Comparison of ENCODE assay signal across 2 cellular contexts in the genomic region with DNA sequence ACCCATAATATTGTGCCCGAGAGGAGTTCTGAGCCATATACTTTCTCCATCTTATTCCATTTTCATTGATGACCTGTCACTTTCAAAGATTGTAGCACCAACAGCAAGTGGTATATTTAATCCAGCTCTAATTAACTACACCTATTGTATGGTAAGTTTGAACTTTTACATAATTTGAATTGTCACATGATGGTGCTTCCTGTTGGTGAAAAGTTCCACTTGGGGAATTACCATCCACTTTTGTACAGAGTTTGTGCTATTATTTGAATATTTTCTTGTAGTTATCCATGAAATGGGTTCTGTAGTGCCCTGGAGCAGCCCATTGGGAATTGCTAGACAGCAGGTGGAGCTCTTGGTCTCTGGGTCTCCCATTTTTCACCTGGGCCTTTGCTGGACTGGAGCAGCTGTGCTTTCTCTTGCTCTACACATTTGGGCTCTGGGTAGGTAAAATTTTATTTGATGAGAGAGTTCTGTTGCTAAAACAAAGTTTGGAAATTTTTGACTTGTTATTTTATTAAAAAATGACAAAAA.
A peak's percentile ranks its signal among the peaks of the same experiment; 100 is the strongest.
TF ChIP-seq lines count a peak whose summit lies in the region.

No MANE protein-coding gene starts in this region.

TF ChIP-seq in Ishikawa, 13 proteins besides CTCF, POLR2A, EP300 and RAD21:
- no peak for TF ChIP-seq TAF1 (IDR thresholded peaks at IDR 0.05; ENCODE audit: low read depth)
- TF ChIP-seq TEAD4 (IDR thresholded peaks at IDR 0.05) = no peak
- no peak for TF ChIP-seq YY1 (IDR thresholded peaks at IDR 0.05; ENCODE audit: low read depth)
- TF ChIP-seq USF1 (IDR thresholded peaks at IDR 0.05) = no peak
- no peak for TF ChIP-seq CREB1 (IDR thresholded peaks at IDR 0.05; ENCODE audit: low read depth)
- TF ChIP-seq, protein P1, sequence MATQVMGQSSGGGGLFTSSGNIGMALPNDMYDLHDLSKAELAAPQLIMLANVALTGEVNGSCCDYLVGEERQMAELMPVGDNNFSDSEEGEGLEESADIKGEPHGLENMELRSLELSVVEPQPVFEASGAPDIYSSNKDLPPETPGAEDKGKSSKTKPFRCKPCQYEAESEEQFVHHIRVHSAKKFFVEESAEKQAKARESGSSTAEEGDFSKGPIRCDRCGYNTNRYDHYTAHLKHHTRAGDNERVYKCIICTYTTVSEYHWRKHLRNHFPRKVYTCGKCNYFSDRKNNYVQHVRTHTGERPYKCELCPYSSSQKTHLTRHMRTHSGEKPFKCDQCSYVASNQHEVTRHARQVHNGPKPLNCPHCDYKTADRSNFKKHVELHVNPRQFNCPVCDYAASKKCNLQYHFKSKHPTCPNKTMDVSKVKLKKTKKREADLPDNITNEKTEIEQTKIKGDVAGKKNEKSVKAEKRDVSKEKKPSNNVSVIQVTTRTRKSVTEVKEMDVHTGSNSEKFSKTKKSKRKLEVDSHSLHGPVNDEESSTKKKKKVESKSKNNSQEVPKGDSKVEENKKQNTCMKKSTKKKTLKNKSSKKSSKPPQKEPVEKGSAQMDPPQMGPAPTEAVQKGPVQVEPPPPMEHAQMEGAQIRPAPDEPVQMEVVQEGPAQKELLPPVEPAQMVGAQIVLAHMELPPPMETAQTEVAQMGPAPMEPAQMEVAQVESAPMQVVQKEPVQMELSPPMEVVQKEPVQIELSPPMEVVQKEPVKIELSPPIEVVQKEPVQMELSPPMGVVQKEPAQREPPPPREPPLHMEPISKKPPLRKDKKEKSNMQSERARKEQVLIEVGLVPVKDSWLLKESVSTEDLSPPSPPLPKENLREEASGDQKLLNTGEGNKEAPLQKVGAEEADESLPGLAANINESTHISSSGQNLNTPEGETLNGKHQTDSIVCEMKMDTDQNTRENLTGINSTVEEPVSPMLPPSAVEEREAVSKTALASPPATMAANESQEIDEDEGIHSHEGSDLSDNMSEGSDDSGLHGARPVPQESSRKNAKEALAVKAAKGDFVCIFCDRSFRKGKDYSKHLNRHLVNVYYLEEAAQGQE (IDR thresholded peaks at IDR 0.05; ENCODE audit: low read depth) = no peak
- TF ChIP-seq ZBTB7A (IDR thresholded peaks at IDR 0.05; ENCODE audit: low read depth) = no peak
- TF ChIP-seq EGR1 (IDR thresholded peaks at IDR 0.05) = no peak
- no peak for TF ChIP-seq TCF12 (IDR thresholded peaks at IDR 0.05; ENCODE audit: low read depth)
- no peak for TF ChIP-seq NFIC (IDR thresholded peaks at IDR 0.05)
- no peak for TF ChIP-seq MAX (IDR thresholded peaks at IDR 0.05)
- TF ChIP-seq FOXM1 (IDR thresholded peaks at IDR 0.05; ENCODE audit: borderline replicate concordance, low read depth) = no peak
- TF ChIP-seq CEBPB (IDR thresholded peaks at IDR 0.05) = no peak

TF ChIP-seq in GM12878, 131 proteins besides CTCF, POLR2A, EP300 and RAD21:
- TF ChIP-seq RAD51 (IDR thresholded peaks at IDR 0.05) (peak; percentile 24; the same call in 1 of the 2 replicates), SMC3 (IDR thresholded peaks at IDR 0.05; ENCODE audit: borderline replicate concordance, low read length) (peak; percentile 21; the same call in 1 of the 2 replicates)
- TF ChIP-seq, protein P2, sequence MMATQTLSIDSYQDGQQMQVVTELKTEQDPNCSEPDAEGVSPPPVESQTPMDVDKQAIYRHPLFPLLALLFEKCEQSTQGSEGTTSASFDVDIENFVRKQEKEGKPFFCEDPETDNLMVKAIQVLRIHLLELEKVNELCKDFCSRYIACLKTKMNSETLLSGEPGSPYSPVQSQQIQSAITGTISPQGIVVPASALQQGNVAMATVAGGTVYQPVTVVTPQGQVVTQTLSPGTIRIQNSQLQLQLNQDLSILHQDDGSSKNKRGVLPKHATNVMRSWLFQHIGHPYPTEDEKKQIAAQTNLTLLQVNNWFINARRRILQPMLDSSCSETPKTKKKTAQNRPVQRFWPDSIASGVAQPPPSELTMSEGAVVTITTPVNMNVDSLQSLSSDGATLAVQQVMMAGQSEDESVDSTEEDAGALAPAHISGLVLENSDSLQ (IDR thresholded peaks at IDR 0.05) = no peak
TF ChIP-seq in GM12878: peak in this region for 2.
